Comparison of ENCODE assay signal across 2 cellular contexts in the genomic region with DNA sequence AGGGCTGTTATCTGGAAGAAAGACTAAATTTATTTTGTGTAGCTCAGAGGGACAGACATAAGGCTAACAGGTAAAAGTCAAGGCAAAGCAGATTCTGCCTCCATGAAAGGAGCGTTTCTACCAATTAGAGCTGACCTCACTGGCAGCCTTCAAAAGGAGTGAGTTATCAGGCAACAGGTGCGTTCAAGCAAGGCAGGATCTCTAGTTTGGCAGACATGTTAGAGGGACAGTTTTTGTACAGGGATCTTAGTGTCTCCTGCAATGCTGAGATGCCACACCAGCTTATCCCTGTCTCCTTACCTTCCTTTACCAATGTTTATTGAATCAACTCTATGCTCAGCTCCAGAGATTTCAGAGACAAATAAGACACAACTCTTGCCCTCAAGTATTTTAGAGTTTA.
TF ChIP-seq lines count a peak whose summit lies in the region.

No MANE protein-coding gene starts in this region.

TF ChIP-seq in HCT116, 20 proteins besides CTCF, POLR2A, EP300 and RAD21 (continued from another document):
- TF ChIP-seq EZH2phosphoT487 (IDR thresholded peaks at IDR 0.05; ENCODE audit: borderline replicate concordance) (no peak), MAX (IDR thresholded peaks at IDR 0.05) (no peak), CBX3 (IDR thresholded peaks at IDR 0.05; ENCODE audit: low read depth) (no peak), ELF1 (IDR thresholded peaks at IDR 0.05; ENCODE audit: borderline replicate concordance, low read depth) (no peak), POLR2AphosphoS5 (IDR thresholded peaks at IDR 0.05; ENCODE audit: low read depth, low read length) (no peak), ATF3 (IDR thresholded peaks at IDR 0.05) (no peak), YY1 (IDR thresholded peaks at IDR 0.05; ENCODE audit: extremely low read depth, insufficient replicate concordance, low read depth, low read length) (no peak), TCF7L2 (IDR thresholded peaks at IDR 0.05; ENCODE audit: borderline replicate concordance, extremely low read depth, insufficient read depth, insufficient read length) (no peak), SRF (IDR thresholded peaks at IDR 0.05; ENCODE audit: low read depth) (no peak), FOSL1 (IDR thresholded peaks at IDR 0.05; ENCODE audit: low read depth) (no peak), EGR1 (IDR thresholded peaks at IDR 0.05; ENCODE audit: low read depth) (no peak), ZFX (IDR thresholded peaks at IDR 0.05) (no peak), JUND (IDR thresholded peaks at IDR 0.05) (no peak), CEBPB (IDR thresholded peaks at IDR 0.05; ENCODE audit: low read depth) (no peak)
- TF ChIP-seq, protein P1, sequence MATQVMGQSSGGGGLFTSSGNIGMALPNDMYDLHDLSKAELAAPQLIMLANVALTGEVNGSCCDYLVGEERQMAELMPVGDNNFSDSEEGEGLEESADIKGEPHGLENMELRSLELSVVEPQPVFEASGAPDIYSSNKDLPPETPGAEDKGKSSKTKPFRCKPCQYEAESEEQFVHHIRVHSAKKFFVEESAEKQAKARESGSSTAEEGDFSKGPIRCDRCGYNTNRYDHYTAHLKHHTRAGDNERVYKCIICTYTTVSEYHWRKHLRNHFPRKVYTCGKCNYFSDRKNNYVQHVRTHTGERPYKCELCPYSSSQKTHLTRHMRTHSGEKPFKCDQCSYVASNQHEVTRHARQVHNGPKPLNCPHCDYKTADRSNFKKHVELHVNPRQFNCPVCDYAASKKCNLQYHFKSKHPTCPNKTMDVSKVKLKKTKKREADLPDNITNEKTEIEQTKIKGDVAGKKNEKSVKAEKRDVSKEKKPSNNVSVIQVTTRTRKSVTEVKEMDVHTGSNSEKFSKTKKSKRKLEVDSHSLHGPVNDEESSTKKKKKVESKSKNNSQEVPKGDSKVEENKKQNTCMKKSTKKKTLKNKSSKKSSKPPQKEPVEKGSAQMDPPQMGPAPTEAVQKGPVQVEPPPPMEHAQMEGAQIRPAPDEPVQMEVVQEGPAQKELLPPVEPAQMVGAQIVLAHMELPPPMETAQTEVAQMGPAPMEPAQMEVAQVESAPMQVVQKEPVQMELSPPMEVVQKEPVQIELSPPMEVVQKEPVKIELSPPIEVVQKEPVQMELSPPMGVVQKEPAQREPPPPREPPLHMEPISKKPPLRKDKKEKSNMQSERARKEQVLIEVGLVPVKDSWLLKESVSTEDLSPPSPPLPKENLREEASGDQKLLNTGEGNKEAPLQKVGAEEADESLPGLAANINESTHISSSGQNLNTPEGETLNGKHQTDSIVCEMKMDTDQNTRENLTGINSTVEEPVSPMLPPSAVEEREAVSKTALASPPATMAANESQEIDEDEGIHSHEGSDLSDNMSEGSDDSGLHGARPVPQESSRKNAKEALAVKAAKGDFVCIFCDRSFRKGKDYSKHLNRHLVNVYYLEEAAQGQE (IDR thresholded peaks at IDR 0.05; ENCODE audit: low read depth) = no peak

TF ChIP-seq in K562, 482 proteins besides CTCF, POLR2A, EP300 and RAD21:
- TF ChIP-seq ETV6 (IDR thresholded peaks at IDR 0.05; ENCODE audit: borderline replicate concordance in 1 of 2, low read depth in 2 of 2, low read length in 1 of 2) (no peak), ETV6 (CRISPR knock-in tag; IDR thresholded peaks at IDR 0.05; ENCODE audit: borderline replicate concordance) (no peak), TCF3 (CRISPR knock-in tag; IDR thresholded peaks at IDR 0.05) (no peak), MYC (IDR thresholded peaks at IDR 0.05; ENCODE audit: low read depth, low read length) (no peak), MYC (CRISPR knock-in tag; IDR thresholded peaks at IDR 0.05; ENCODE audit: borderline replicate concordance, low read depth) (no peak), TSC22D4 (tag; IDR thresholded peaks at IDR 0.05) (no peak), FOXJ2 (tag; IDR thresholded peaks at IDR 0.05) (no peak), PHTF2 (CRISPR knock-in tag; IDR thresholded peaks at IDR 0.05) (no peak)
- TF ChIP-seq, protein P2, sequence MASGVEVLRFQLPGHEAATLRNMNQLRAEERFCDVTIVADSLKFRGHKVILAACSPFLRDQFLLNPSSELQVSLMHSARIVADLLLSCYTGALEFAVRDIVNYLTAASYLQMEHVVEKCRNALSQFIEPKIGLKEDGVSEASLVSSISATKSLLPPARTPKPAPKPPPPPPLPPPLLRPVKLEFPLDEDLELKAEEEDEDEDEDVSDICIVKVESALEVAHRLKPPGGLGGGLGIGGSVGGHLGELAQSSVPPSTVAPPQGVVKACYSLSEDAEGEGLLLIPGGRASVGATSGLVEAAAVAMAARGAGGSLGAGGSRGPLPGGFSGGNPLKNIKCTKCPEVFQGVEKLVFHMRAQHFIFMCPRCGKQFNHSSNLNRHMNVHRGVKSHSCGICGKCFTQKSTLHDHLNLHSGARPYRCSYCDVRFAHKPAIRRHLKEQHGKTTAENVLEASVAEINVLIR (CRISPR knock-in tag; IDR thresholded peaks at IDR 0.05) = no peak
- TF ChIP-seq, protein P3, sequence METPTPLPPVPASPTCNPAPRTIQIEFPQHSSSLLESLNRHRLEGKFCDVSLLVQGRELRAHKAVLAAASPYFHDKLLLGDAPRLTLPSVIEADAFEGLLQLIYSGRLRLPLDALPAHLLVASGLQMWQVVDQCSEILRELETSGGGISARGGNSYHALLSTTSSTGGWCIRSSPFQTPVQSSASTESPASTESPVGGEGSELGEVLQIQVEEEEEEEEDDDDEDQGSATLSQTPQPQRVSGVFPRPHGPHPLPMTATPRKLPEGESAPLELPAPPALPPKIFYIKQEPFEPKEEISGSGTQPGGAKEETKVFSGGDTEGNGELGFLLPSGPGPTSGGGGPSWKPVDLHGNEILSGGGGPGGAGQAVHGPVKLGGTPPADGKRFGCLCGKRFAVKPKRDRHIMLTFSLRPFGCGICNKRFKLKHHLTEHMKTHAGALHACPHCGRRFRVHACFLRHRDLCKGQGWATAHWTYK (CRISPR knock-in tag; IDR thresholded peaks at IDR 0.05) = no peak
